9 cellular contexts compared by ENCODE assay signal in the genomic region with DNA sequence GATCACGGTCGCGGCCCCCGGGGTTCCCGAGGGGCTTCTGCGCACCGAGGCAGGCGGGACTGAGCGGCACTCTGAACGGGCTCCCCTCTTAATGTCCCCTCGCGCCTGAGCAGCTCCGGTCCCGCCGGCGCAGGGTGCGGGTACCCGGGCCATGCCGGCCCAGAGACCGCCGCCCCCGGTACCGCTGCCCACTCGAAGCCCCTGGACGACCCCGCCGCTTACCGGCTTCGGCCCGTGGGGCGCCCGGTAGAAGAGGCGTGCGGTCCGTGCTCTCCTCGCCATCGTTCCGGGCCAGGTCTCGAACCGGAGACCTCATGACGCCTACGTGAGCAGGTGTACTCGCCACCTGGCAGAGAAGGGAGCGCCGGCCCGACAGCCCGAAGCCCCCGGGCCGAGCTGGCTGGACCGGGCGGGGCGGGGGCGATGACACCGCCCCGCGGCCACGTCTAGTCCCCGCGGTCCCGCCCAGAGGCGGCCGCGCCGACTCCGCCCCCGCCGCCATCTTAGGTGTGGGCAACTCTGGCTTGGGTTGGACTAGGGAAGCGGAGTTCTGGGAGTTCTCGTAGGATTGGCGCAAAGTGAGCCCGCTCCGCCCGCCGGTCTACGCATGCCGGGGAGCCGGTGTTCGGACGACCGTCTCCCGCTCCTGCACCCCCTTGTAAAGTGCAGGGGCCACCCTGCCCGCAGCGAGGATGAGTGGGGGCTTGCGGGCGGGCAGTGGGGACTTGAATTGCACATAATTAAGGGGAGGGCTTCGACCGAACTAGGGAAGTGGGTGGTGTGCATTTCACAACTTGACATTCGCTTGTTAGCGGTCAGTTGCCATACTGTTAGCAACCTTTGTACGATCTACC. TPM values are rescaled to one million over a fixed set of nuclear protein-coding genes. Genes with fewer than 3 reads are reported as not detected.
DNase-seq lines count a peak whose midpoint lies in the region; ATAC-seq, FAIRE-seq and TF ChIP-seq lines count a peak whose summit lies in the region.
"Had no signal": no experiment of that assay in that cellular context is flagged by ENCODE, and none has a peak within 500 bp of the region (broad histone marks: within the 10 kb centered on the region; RNA-seq: fewer than 3 reads in every experiment).

A gene with protein sequence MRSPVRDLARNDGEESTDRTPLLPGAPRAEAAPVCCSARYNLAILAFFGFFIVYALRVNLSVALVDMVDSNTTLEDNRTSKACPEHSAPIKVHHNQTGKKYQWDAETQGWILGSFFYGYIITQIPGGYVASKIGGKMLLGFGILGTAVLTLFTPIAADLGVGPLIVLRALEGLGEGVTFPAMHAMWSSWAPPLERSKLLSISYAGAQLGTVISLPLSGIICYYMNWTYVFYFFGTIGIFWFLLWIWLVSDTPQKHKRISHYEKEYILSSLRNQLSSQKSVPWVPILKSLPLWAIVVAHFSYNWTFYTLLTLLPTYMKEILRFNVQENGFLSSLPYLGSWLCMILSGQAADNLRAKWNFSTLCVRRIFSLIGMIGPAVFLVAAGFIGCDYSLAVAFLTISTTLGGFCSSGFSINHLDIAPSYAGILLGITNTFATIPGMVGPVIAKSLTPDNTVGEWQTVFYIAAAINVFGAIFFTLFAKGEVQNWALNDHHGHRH (minus strand): TSS at position 422 of the 854 bp plus-strand sequence. CDS start 106 bp downstream, at position 316.

- no peaks in the 10 kb centered on the region for H3K9me3 ChIP-seq in BE2C

- FAIRE-seq in GM19239 (lab: Jason Lieb, UNC), result peak; percentile 89
- FAIRE-seq: endometrium had no signal

- TF ChIP-seq CTCF in BE2C (IDR thresholded peaks at IDR 0.05; ENCODE audit: low read depth, low read length), result no peak

- peak within 1 kb of the TSS; percentile 85 for H3K4me3 ChIP-seq in BE2C (ENCODE audit: low read depth, low read length)

- peak within 1 kb of the TSS; percentile 88 for H3K27ac ChIP-seq in cingulate gyrus (ENCODE audit: low read depth, low read length)

- DNase-seq in BE2C (peak; percentile 93), GM19239 (ENCODE audit: insufficient read length, low spot score) (peak; percentile 82), NCI-H510A treated with DMSO at 0.1 percent for 48 hours (lab: John Stamatoyannopoulos, UW) (peak; percentile 86), kidney tubule cell (ENCODE audit: low spot score) (peak; percentile 95)
- DNase-seq in activated CD4-positive, alpha-beta T cell treated with anti-CD3 and anti-CD28 coated beads for 4 hours, result peak; percentile 83 to 86
- DNase-seq in stimulated activated CD4-positive, alpha-beta T cell treated with anti-CD3 and anti-CD28 coated beads, Interleukin-1b, Interleukin-23, amount 100 ng/mL, for 1 hour (ENCODE audit: low read depth in 2 of 2), result peak; percentile 52 to 82

- H3K36me3 ChIP-seq in BE2C, result no peaks in the 10 kb centered on the region

- H3K4me1 ChIP-seq in BE2C, result no peaks in the 10 kb centered on the region

- peak; percentile 88 for ATAC-seq in HG03442 (IDR thresholded peaks at IDR 0.05; ENCODE audit: unreplicated experiment)

- H3K27me3 ChIP-seq in BE2C, result no peaks in the 10 kb centered on the region

RNA-seq across cellular contexts. Expression of the gene that starts here (rescaled TPM):
- 3.5 TPM for polyA plus RNA-seq in BE2C (2012; ENCODE audit: insufficient read depth, insufficient read length, low read depth)

Comparison
In these comparisons a context has a peak if more than half of its experiments do, and no peak if none do; other contexts are left out.
1. Peak in every context shown above with its lines: DNase-seq, ATAC-seq, H3K4me3 ChIP-seq and H3K27ac ChIP-seq.